Comparison of ENCODE assay signal across 8 cellular contexts in genomic region chr6:77463308-77463880, GRCh38. TPM values are rescaled to one million over a fixed set of nuclear protein-coding genes. Genes with fewer than 3 reads are reported as not detected.
DNase-seq lines count a peak whose midpoint lies in the region; ATAC-seq and TF ChIP-seq lines count a peak whose summit lies in the region.

HTR1B (minus strand) TSS chr6:77463491; CDS start chr6:77463403, 88 bp downstream.

- H3K4me3 ChIP-seq in Panc1 (ENCODE audit: low read depth in 2 of 2, low read length in 2 of 2) (peak within 1 kb of the TSS; percentile 68 to 91), epithelial cell of proximal tubule (ENCODE audit: low read depth, low read length) (peak within 1 kb of the TSS; percentile 41)

- ATAC-seq in Panc1 (peak; percentile 47), HG02973 (IDR thresholded peaks at IDR 0.05; ENCODE audit: unreplicated experiment) (no peak)
- peak in 1 of 2 donors; percentile 37 for ATAC-seq in natural killer cell treated with Interleukin-12 subunit alpha and Interleukin-12 subunit beta and Interleukin-15 and Interleukin-18, amount 100 ng/mL, for 72 hours

- no peak for TF ChIP-seq CTCF in Panc1 (IDR thresholded peaks at IDR 0.05)
- TF ChIP-seq CTCF in epithelial cell of proximal tubule (conservative IDR thresholded peaks at IDR 0.05; ENCODE audit: low read depth, low read length) = no peak

- H3K4me1 Mint-ChIP-seq in natural killer cell treated with Interleukin-12 subunit alpha and Interleukin-12 subunit beta and Interleukin-15 and Interleukin-18, amount 100 ng/mL, for 72 hours (ENCODE audit: low read depth in 2 of 2) = peaks cover 6 to 18% of the 10 kb centered on the region in 2 donors

- BruUV-seq in Panc1 (replicated peaks; lab: Mats Ljungman, UMichigan) = no TSS peak

- H3K27me3 Mint-ChIP-seq in natural killer cell treated with Interleukin-12 subunit alpha and Interleukin-12 subunit beta and Interleukin-15 and Interleukin-18, amount 100 ng/mL, for 72 hours = peaks cover 40 to 43% of the 10 kb centered on the region in 2 donors

- no peaks in the 10 kb centered on the region for H3K9me3 ChIP-seq in Panc1 (ENCODE audit: control insufficient read depth, insufficient read depth, low read depth, low read length)

- peaks cover 17% of the 10 kb centered on the region for H3K4me1 ChIP-seq in Panc1 (ENCODE audit: control insufficient read depth, insufficient read depth, low read length)

- H3K36me3 ChIP-seq in Panc1 (ENCODE audit: control insufficient read depth, insufficient read depth, low read length) = no peaks in the 10 kb centered on the region

- H3K27ac Mint-ChIP-seq in natural killer cell treated with Interleukin-12 subunit alpha and Interleukin-12 subunit beta and Interleukin-15 and Interleukin-18, amount 100 ng/mL, for 72 hours = no peak within 1 kb of the TSS

- peak; percentile 21 for DNase-seq in AG20443 (ENCODE audit: low spot score)
- no peak for DNase-seq in Panc1 (ENCODE audit: low read depth, low spot score)
- DNase-seq in epithelial cell of proximal tubule (ENCODE audit: low read depth) = no peak
- DNase-seq in natural killer cell treated with Interleukin-12 subunit alpha and Interleukin-12 subunit beta and Interleukin-15 and Interleukin-18, amount 100 ng/mL, for 72 hours (ENCODE audit: low spot score) = no peak
- no peak for DNase-seq in LoVo (ENCODE audit: low spot score)
- DNase-seq in NCI-H446 (lab: John Stamatoyannopoulos, UW) = no peak
- no peak for DNase-seq in globus pallidus (ENCODE audit: low spot score)

- H3K9me3 Mint-ChIP-seq in natural killer cell treated with Interleukin-12 subunit alpha and Interleukin-12 subunit beta and Interleukin-15 and Interleukin-18, amount 100 ng/mL, for 72 hours = peaks cover 3% of the 10 kb centered on the region

- POLR2A ChIA-PET in Panc1 (lab: Charles Lee) = interaction anchor here (0.7 kb wide), 1 partner anchor 781 kb away, joined by 3 read pairs; no protein-coding TSS in a partner anchor

- peak within 1 kb of the TSS; percentile 91 for H3K27ac ChIP-seq in Panc1 (ENCODE audit: low read length)

- H3K36me3 Mint-ChIP-seq in natural killer cell treated with Interleukin-12 subunit alpha and Interleukin-12 subunit beta and Interleukin-15 and Interleukin-18, amount 100 ng/mL, for 72 hours = peaks cover 24% of the 10 kb centered on the region

- CTCF ChIA-PET in Panc1 (lab: Charles Lee) = no interaction called here

- in situ Hi-C loops in Panc1 (cut with HindIII; ENCODE audit: low pct_unique_long_range_greater_than_20kb, low sequenced_read_pairs) = no loop called here

- H3K27me3 ChIP-seq in Panc1 (ENCODE audit: control insufficient read depth, insufficient read depth, low read length) = no peaks in the 10 kb centered on the region; the same call in 1 of the 2 replicates

- peak within 1 kb of the TSS; percentile 78 for H3K4me3 Mint-ChIP-seq in natural killer cell treated with Interleukin-12 subunit alpha and Interleukin-12 subunit beta and Interleukin-15 and Interleukin-18, amount 100 ng/mL, for 72 hours

- intact Hi-C loops in Panc1 (cut with micrococcal nuclease; ENCODE audit: unreplicated experiment) = loop anchor here (2.0 kb wide), 1 partner anchor 779 kb away; no protein-coding TSS in a partner anchor

RNA-seq across cellular contexts. Expression of gene HTR1B, which starts in this region (rescaled TPM):
- total RNA-seq in Panc1 (2021; ENCODE audit: unreplicated experiment) (14.0 TPM), epithelial cell of proximal tubule (0.43 TPM in 1 of 2 replicates, not detected in the other)
- polyA plus RNA-seq in Panc1 (2012; ENCODE audit: insufficient read length) = 12.3 TPM
- not detected for total RNA-seq in natural killer cell treated with Interleukin-12 subunit alpha and Interleukin-12 subunit beta and Interleukin-15 and Interleukin-18, amount 100 ng/mL, for 72 hours

Comparison
In these comparisons a context has a peak if more than half of its experiments do, and no peak if none do; other contexts are left out.
1. RNA of gene HTR1B (total RNA-seq): 14.0 TPM in Panc1 (single experiment); 0.43 TPM in epithelial cell of proximal tubule and not detected in natural killer cell treated with Interleukin-12 subunit alpha and Interleukin-12 subunit beta and Interleukin-15 and Interleukin-18, amount 100 ng/mL, for 72 hours; every median in the first group is over 10 times any median in the second.